ENCODE assay signal across 9 cellular contexts in genomic region chrX:73852467-73852866, GRCh38. TPM values are rescaled to one million over a fixed set of nuclear protein-coding genes. Genes with fewer than 3 reads are reported as not detected.
DNase-seq lines count a peak whose midpoint lies in the region; TF ChIP-seq lines count a peak whose summit lies in the region.
"Had no signal": no experiment of that assay in that cellular context is flagged by ENCODE, and none has a peak within 500 bp of the region (broad histone marks: within the 10 kb centered on the region; RNA-seq: fewer than 3 reads in every experiment).

Gene XIST, minus strand, starts transcription at chrX:73852714.

- no peak within 1 kb of the TSS for H3K4me3 ChIP-seq in GM23248

- H3K36me3 ChIP-seq in GM23248 (ENCODE audit: low read depth) = no peaks in the 10 kb centered on the region

- H3K9me2 ChIP-seq in GM23248 (ENCODE audit: insufficient read depth) = no peaks in the 10 kb centered on the region

- H3K27ac ChIP-seq in GM23248 = no peak within 1 kb of the TSS

- no peak within 1 kb of the TSS for H3K4me2 ChIP-seq in GM23248 (ENCODE audit: unreplicated experiment)

- no peaks in the 10 kb centered on the region for H4K20me1 ChIP-seq in GM23248 (ENCODE audit: insufficient read depth)

- in situ Hi-C loops in GM23248 (cut with MboI) = loop anchor here (10.0 to 25.0 kb wide), 2 partner anchors 162 to 485 kb away; no protein-coding TSS in a partner anchor

- no peak within 1 kb of the TSS for H3K9ac ChIP-seq in GM23248

- no peaks in the 10 kb centered on the region for H3K27me3 ChIP-seq in GM23248 (replicated peaks; ENCODE audit: insufficient read depth)

- POLR2A ChIA-PET in GM10248 (lab: Yijun Ruan, JAX) = no interaction called here

- no peak for TF ChIP-seq CTCF in GM10248 (IDR thresholded peaks at IDR 0.05; ENCODE audit: control extremely low read depth, extremely low read depth, low read depth, missing control alignments)

- H3K79me2 ChIP-seq in GM23248 (ENCODE audit: insufficient read depth) = no peaks in the 10 kb centered on the region

- H3K9me3 ChIP-seq in GM23248 (ENCODE audit: low read depth) = no peaks in the 10 kb centered on the region

- H2AFZ ChIP-seq in GM23248 = no peak within 1 kb of the TSS

- H3F3A ChIP-seq in GM23248 (ENCODE audit: insufficient read depth) = no peaks in the 10 kb centered on the region

- no peaks in the 10 kb centered on the region for H3K4me1 ChIP-seq in GM23248 (ENCODE audit: insufficient read depth)

- DNase-seq in GM10248 (ENCODE audit: extremely low spot score) = peak; percentile 35
- DNase-seq in NCI-H1417 (lab: John Stamatoyannopoulos, UW) = peak; percentile 47 to 91 (median 75)
- DNase-seq in dedifferentiated amniotic fluid mesenchymal stem cell (ENCODE audit: extremely low spot score) = peak; percentile 81
- peak in 7 of 10 donors; percentile 47 to 96 (median 68) for DNase-seq in posterior cingulate gyrus
- DNase-seq in GM23248 = no peak
- no peak for DNase-seq in NCI-H1092 (lab: John Stamatoyannopoulos, UW)
- DNase-seq in iPS-NIHi11 (ENCODE audit: low spot score) = no peak
- no peak for DNase-seq in NCI-H146 treated with DMSO at 0.1 percent for 48 hours (lab: John Stamatoyannopoulos, UW; ENCODE audit: unreplicated experiment)
- DNase-seq: activated B cell treated with CpG ODN at 0.5 μM for 24 hours had no signal

- 78% methylated on average over 8 of the region's 8 CpGs for WGBS in GM23248 (ENCODE audit: low coverage in 1 of 2, low lambda C conversion rate in 2 of 2, missing lambda C conversion rate in 2 of 2), 2 experiments

- intact Hi-C loops in posterior cingulate gyrus (cut with DNase I) = no loop called here

- CTCF ChIA-PET in GM10248 (lab: Yijun Ruan, JAX) = no interaction called here

RNA-seq across cellular contexts. Expression of gene XIST, which starts in this region (rescaled TPM):
- not detected in 2 replicates for total RNA-seq in GM23248 (2014; rRNA removed; shearing (Covaris generic))
- polyA plus RNA-seq in GM23248 (2016; fragmentation: Nextera tagmentation; extraction: Ambion mirVana) = 0.03 TPM in 1 of 2 replicates, not detected in the other
- total RNA-seq: activated B cell treated with CpG ODN at 0.5 μM for 24 hours had no signal

Comparison
In these comparisons a context has a peak if more than half of its experiments do, and no peak if none do; other contexts are left out.
1. DNase-seq: peak in GM10248 (single experiment), NCI-H1417 (3 of 3), dedifferentiated amniotic fluid mesenchymal stem cell (single experiment) and posterior cingulate gyrus (7 of 10); none in GM23248 (single experiment), NCI-H1092 (single experiment), iPS-NIHi11 (single experiment) and NCI-H146 treated with DMSO at 0.1 percent for 48 hours (single experiment).